Comparison of ENCODE assay signal across 11 cellular contexts in genomic region chr4:6672541-6673190, GRCh38. TPM values are rescaled to one million over a fixed set of nuclear protein-coding genes. Genes with fewer than 3 reads are reported as not detected.
DNase-seq lines count a peak whose midpoint lies in the region; ATAC-seq, FAIRE-seq and TF ChIP-seq lines count a peak whose summit lies in the region.
"Not testable (repeated sequence)": the region's sequence is repeated elsewhere in the genome, so short reads cannot be mapped to it uniquely, and the experiment has no call there.
"Had no signal": no experiment of that assay in that cellular context is flagged by ENCODE, and none has a peak within 500 bp of the region (broad histone marks: within the 10 kb centered on the region; RNA-seq: fewer than 3 reads in every experiment).

No MANE protein-coding gene starts in this region.

- TF ChIP-seq CTCF in 22Rv1 (IDR thresholded peaks at IDR 0.05); DOHH2 (IDR thresholded peaks at IDR 0.05; ENCODE audit: low read depth, low read length, poor library complexity, severe bottlenecking); PC-9 (conservative IDR thresholded peaks at IDR 0.05); K562 (IDR thresholded peaks at IDR 0.05 in 2 of 3, conservative IDR thresholded peaks at IDR 0.05 in 1 of 3; ENCODE audit: insufficient read depth in 2 of 3, low read depth in 1 of 3, low read length in 3 of 3); natural killer cell (IDR thresholded peaks at IDR 0.05): not testable (repeated sequence)

- H4K20me1 ChIP-seq in DOHH2 (ENCODE audit: control insufficient read depth, insufficient read depth, low read depth, low read length) (peaks cover 14% of the 10 kb centered on the region; the same call in 1 of the 2 replicates), PC-9 (ENCODE audit: insufficient read depth) (peaks cover 23% of the 10 kb centered on the region), K562 (replicated peaks; ENCODE audit: control insufficient read depth, insufficient read depth, low read length) (peaks cover 28% of the 10 kb centered on the region; the same call in 1 of the 2 replicates)

- H3K36me3 Mint-ChIP-seq in activated CD8-positive, alpha-beta T cell treated with anti-CD3 and anti-CD28 coated beads, Interleukin-2, amount 10 ng/mL, durations not matched to agents 7 days and 5 days (ENCODE audit: low read depth), result peaks cover 39% of the 10 kb centered on the region
- H3K36me3 Mint-ChIP-seq in natural killer cell, result not testable (repeated sequence)
- peaks cover 47% of the 10 kb centered on the region for H3K36me3 Mint-ChIP-seq in stimulated activated memory B cell treated with anti-CD40 and anti-IgM and Interleukin-4, amounts not matched to agents 10 μg/mL and 1 μg/mL and 100 μg/mL, for 72 hours

- H3K4me1 Mint-ChIP-seq in activated CD8-positive, alpha-beta T cell treated with anti-CD3 and anti-CD28 coated beads, Interleukin-2, amount 10 ng/mL, durations not matched to agents 7 days and 5 days (ENCODE audit: low read depth), result peaks cover 36% of the 10 kb centered on the region
- peaks cover 38 to 47% of the 10 kb centered on the region in 2 donors for H3K4me1 Mint-ChIP-seq in natural killer cell
- peaks cover 42% of the 10 kb centered on the region for H3K4me1 Mint-ChIP-seq in stimulated activated memory B cell treated with anti-CD40 and anti-IgM and Interleukin-4, amounts not matched to agents 10 μg/mL and 1 μg/mL and 100 μg/mL, for 72 hours

- H3K27ac Mint-ChIP-seq in activated CD8-positive, alpha-beta T cell treated with anti-CD3 and anti-CD28 coated beads, Interleukin-2, amount 10 ng/mL, durations not matched to agents 7 days and 5 days, result peak overlapping the region; percentile 100
- H3K27ac Mint-ChIP-seq in natural killer cell, result peak overlapping the region; percentile 96 to 97
- H3K27ac Mint-ChIP-seq in stimulated activated memory B cell treated with anti-CD40 and anti-IgM and Interleukin-4, amounts not matched to agents 10 μg/mL and 1 μg/mL and 100 μg/mL, for 72 hours, result peak overlapping the region; percentile 93

- H3K4me3 ChIP-seq in DOHH2 (ENCODE audit: low read length); PC-9; K562: not testable (repeated sequence)

- not testable (repeated sequence) for H3K27me3 Mint-ChIP-seq in activated CD8-positive, alpha-beta T cell treated with anti-CD3 and anti-CD28 coated beads, Interleukin-2, amount 10 ng/mL, durations not matched to agents 7 days and 5 days (ENCODE audit: low read depth); natural killer cell (ENCODE audit: low read depth in 2 of 2); stimulated activated memory B cell treated with anti-CD40 and anti-IgM and Interleukin-4, amounts not matched to agents 10 μg/mL and 1 μg/mL and 100 μg/mL, for 72 hours

- H3K79me2 ChIP-seq in DOHH2 (ENCODE audit: control insufficient read depth, low read length), result peaks cover 38% of the 10 kb centered on the region
- peaks cover 32% of the 10 kb centered on the region for H3K79me2 ChIP-seq in PC-9 (ENCODE audit: low read depth)
- peaks cover 38% of the 10 kb centered on the region for H3K79me2 ChIP-seq in K562 (ENCODE audit: control insufficient read depth, insufficient read depth, low read length)

- 95% methylated on average over 8 of the region's 34 CpGs for WGBS in K562 (ENCODE audit: insufficient coverage, low coverage, missing lambda C conversion rate)

- intact Hi-C loops in PC-9 (cut with micrococcal nuclease; ENCODE audit: unreplicated experiment) (loop anchor here (5.0 kb wide), 1 partner anchor 125 kb away; no protein-coding TSS in a partner anchor), natural killer cell (cut with micrococcal nuclease) (loop anchor here (1.0 to 5.0 kb wide), 3 partner anchors 14 to 315 kb away; no protein-coding TSS in a partner anchor)
- intact Hi-C loops in K562 (cut with micrococcal nuclease); Right ventricle myocardium superior (cut with DNase I): not testable (repeated sequence)

- H3K4me1 ChIP-seq in DOHH2 (ENCODE audit: control insufficient read depth, low read length) (peaks cover 36% of the 10 kb centered on the region), PC-9 (replicated peaks; ENCODE audit: insufficient read depth) (peaks cover 33% of the 10 kb centered on the region), K562 (replicated peaks in 1 of 2; ENCODE audit: control insufficient read depth in 2 of 2, insufficient read depth in 2 of 2, low read length in 2 of 2) (peaks cover 26 to 33% of the 10 kb centered on the region in 2 experiments)

- H3K9me3 Mint-ChIP-seq in activated CD8-positive, alpha-beta T cell treated with anti-CD3 and anti-CD28 coated beads, Interleukin-2, amount 10 ng/mL, durations not matched to agents 7 days and 5 days (ENCODE audit: insufficient read depth); natural killer cell; stimulated activated memory B cell treated with anti-CD40 and anti-IgM and Interleukin-4, amounts not matched to agents 10 μg/mL and 1 μg/mL and 100 μg/mL, for 72 hours: not testable (repeated sequence)

- TF ChIP-seq RAD21 in K562 (CRISPR knock-in tag; conservative IDR thresholded peaks at IDR 0.05 in 1 of 2, IDR thresholded peaks at IDR 0.05 in 1 of 2), result not testable (repeated sequence)

- not testable (repeated sequence) for H3K4me2 ChIP-seq in DOHH2 (ENCODE audit: low read length); K562 (ENCODE audit: insufficient read depth, low read length)
- H3K4me2 ChIP-seq in PC-9, result peak overlapping the region; percentile 97; the same call in 1 of the 2 replicates

- not testable (repeated sequence) for ATAC-seq in activated CD8-positive, alpha-beta T cell treated with anti-CD3 and anti-CD28 coated beads, Interleukin-2, amount 10 ng/mL, durations not matched to agents 7 days and 5 days; K562; Right ventricle myocardium superior (ENCODE audit: poor library complexity); natural killer cell; stimulated activated memory B cell treated with anti-CD40 and anti-IgM and Interleukin-4, amounts not matched to agents 10 μg/mL and 1 μg/mL and 100 μg/mL, for 72 hours

- H3K4me3 Mint-ChIP-seq in activated CD8-positive, alpha-beta T cell treated with anti-CD3 and anti-CD28 coated beads, Interleukin-2, amount 10 ng/mL, durations not matched to agents 7 days and 5 days; natural killer cell: not testable (repeated sequence)
- H3K4me3 Mint-ChIP-seq in stimulated activated memory B cell treated with anti-CD40 and anti-IgM and Interleukin-4, amounts not matched to agents 10 μg/mL and 1 μg/mL and 100 μg/mL, for 72 hours, result peak overlapping the region; percentile 93

- FAIRE-seq in K562 (lab: Jason Lieb, UNC), result not testable (repeated sequence)

- not testable (repeated sequence) for H2AFZ ChIP-seq in PC-9
- 0 out of 2 replicates have a peak overlapping the region, but pooled peaks have one; percentile 56 for H2AFZ ChIP-seq in K562 (ENCODE audit: low read depth, low read length)

- not testable (repeated sequence) for H3K9me3 ChIP-seq in DOHH2 (ENCODE audit: control insufficient read depth, insufficient read depth, low read length); PC-9 (ENCODE audit: insufficient read depth, low read depth); K562 (replicated peaks; ENCODE audit: control insufficient read depth, insufficient read depth, low read depth, low read length)

- H3F3A ChIP-seq in DOHH2 (ENCODE audit: control insufficient read depth, insufficient read depth), result not testable (repeated sequence)
- peaks cover 27% of the 10 kb centered on the region for H3F3A ChIP-seq in PC-9 (ENCODE audit: insufficient read depth, low read depth)

- not testable (repeated sequence) for H3K27me3 ChIP-seq in DOHH2 (ENCODE audit: control insufficient read depth, low read length); PC-9 (ENCODE audit: insufficient read depth, low read depth); K562 (ENCODE audit: control insufficient read depth in 2 of 2, insufficient read depth in 2 of 2, low read length in 2 of 2)

- H3K9ac ChIP-seq in K562 (ENCODE audit: insufficient read depth in 1 of 2, low read depth in 2 of 2, low read length in 2 of 2), result not testable (repeated sequence)

- POLR2A ChIA-PET in PC-9 (lab: Charles Lee; ENCODE audit: unreplicated experiment) (interaction anchor here (0.6 to 1.7 kb wide), 7 partner anchors 20 to 1199 kb away, joined by 3 to 28 read pairs (median 8); partner anchors contain the start of gene MRFAP1L1), K562 (lab: Yijun Ruan, JAX) (interaction anchor here (0.7 to 5.4 kb wide), 17 partner anchors 8 to 240 kb away, joined by 3 to 40 read pairs (median 8); partner anchors contain the start of genes MAN2B2, MRFAP1 and S100P)
- POLR2A ChIA-PET in activated CD8-positive, alpha-beta T cell treated with anti-CD3 and anti-CD28 coated beads, Interleukin-2, amount 10 ng/mL, durations not matched to agents 7 days and 5 days (lab: Charles Lee), result interaction anchor here (1.0 to 6.1 kb wide), 14 partner anchors 9 to 393 kb away, joined by 3 to 87 read pairs (median 14); partner anchors contain the start of genes BLOC1S4, MRFAP1, MRFAP1L1 and S100P

- BruUV-seq in PC-9 (replicated peaks; lab: Mats Ljungman, UMichigan); K562 (replicated peaks; lab: Mats Ljungman, UMichigan): not testable (repeated sequence)

- DNase-seq in PC-9; activated CD8-positive, alpha-beta T cell treated with anti-CD3 and anti-CD28 coated beads, Interleukin-2, amount 10 ng/mL, durations not matched to agents 7 days and 5 days; K562 (ENCODE audit: extremely low read depth in 1 of 4, low spot score in 3 of 4); natural killer cell: not testable (repeated sequence)
- peak; percentile 43 for DNase-seq in Right ventricle myocardium superior

- H3K9me2 ChIP-seq in DOHH2 (replicated peaks; ENCODE audit: control insufficient read depth, low read length); PC-9 (ENCODE audit: insufficient read depth): not testable (repeated sequence)

- in situ Hi-C loops in K562 (cut with MboI), result not testable (repeated sequence)

- H3K27ac ChIP-seq in 22Rv1, result peak overlapping the region; percentile 98
- H3K27ac ChIP-seq in DOHH2 (ENCODE audit: low read depth, low read length), result peak overlapping the region; percentile 78; the same call in 1 of the 2 replicates
- H3K27ac ChIP-seq in PC-9, result not testable (repeated sequence)
- H3K27ac ChIP-seq in K562 (ENCODE audit: extremely low read depth, low read depth, low read length), result peak overlapping the region; percentile 56

- H3K36me3 ChIP-seq in DOHH2 (ENCODE audit: control insufficient read depth, low read length), result peaks cover 29% of the 10 kb centered on the region
- H3K36me3 ChIP-seq in PC-9 (ENCODE audit: low read depth), result peaks cover 11% of the 10 kb centered on the region; the same call in 1 of the 2 replicates
- H3K36me3 ChIP-seq in K562 (ENCODE audit: control insufficient read depth, insufficient read depth, low read length), result peaks cover 29% of the 10 kb centered on the region

- TF ChIP-seq EP300 in K562 (IDR thresholded peaks at IDR 0.05; ENCODE audit: low read length), result not testable (repeated sequence)

- CTCF ChIA-PET in PC-9 (lab: Charles Lee), result interaction anchor here (0.6 kb wide), 3 partner anchors 17 to 411 kb away, joined by 4 to 5 read pairs (median 4); no protein-coding TSS in a partner anchor
- CTCF ChIA-PET in activated CD8-positive, alpha-beta T cell treated with anti-CD3 and anti-CD28 coated beads, Interleukin-2, amount 10 ng/mL, durations not matched to agents 7 days and 5 days (lab: Charles Lee), result interaction anchor here (1.2 to 11.2 kb wide), 4 partner anchors 23 to 201 kb away, joined by 7 to 354 read pairs (median 54); partner anchors contain the start of genes BLOC1S4, MRFAP1, MRFAP1L1 and S100P
- CTCF ChIA-PET in K562 (lab: Yijun Ruan, JAX; ENCODE audit: low intra/inter-chr PET ratio), result not testable (repeated sequence)

- not testable (repeated sequence) for TF ChIP-seq POLR2A in K562 (conservative IDR thresholded peaks at IDR 0.05)

- not testable (repeated sequence) for H3K9me1 ChIP-seq in K562 (ENCODE audit: control insufficient read depth, insufficient read depth, low read length)

RNA-seq across cellular contexts. Expression of gene S100P, which starts 21.0 kb away (rescaled TPM):
- 480 and 837 TPM in 2 replicates for total RNA-seq in PC-9 (2021)
- 1 to 10 TPM; 8.3 to 8.5 TPM for total RNA-seq in activated CD8-positive, alpha-beta T cell treated with anti-CD3 and anti-CD28 coated beads, Interleukin-2, amount 10 ng/mL, durations not matched to agents 7 days and 5 days
- 1.7 TPM in 1 of 2 replicates, not detected in the other for total RNA-seq in K562 (2011; cell fraction: chromatin; rRNA removed; ENCODE audit: low replicate concordance)
- 0.33 and 0.53 TPM in 2 replicates for total RNA-seq in K562 (2011; cell fraction: nucleolus; rRNA removed)
- 0.81 TPM in 1 of 2 replicates, not detected in the other for total RNA-seq in K562 (2011; cell fraction: nucleoplasm; rRNA removed)
- total RNA-seq in K562 (2014; rRNA removed), result 5.8 and 7.5 TPM in 2 replicates
- 7.4 and 13.7 TPM in 2 replicates for total RNA-seq in K562 (2014; rRNA removed; fragmentation: Illumina TruSeq; extraction: Trizol)
- 7.2 and 7.5 TPM in 2 replicates for total RNA-seq in K562 (2015; rRNA removed; fragmentation: Illumina TruSeq; extraction: Trizol)
- 13.2 and 16.8 TPM in 2 replicates for total RNA-seq in K562 (2021)
- polyA plus RNA-seq in K562 (2011; rRNA removed), result 2.7 and 4.1 TPM in 2 replicates
- polyA plus RNA-seq in K562 (2011; cell fraction: cytosol; rRNA removed), result 0.55 and 3.2 TPM in 2 replicates
- polyA plus RNA-seq in K562 (2011; cell fraction: nucleus; rRNA removed), result 0.30 and 1.6 TPM in 2 replicates
- 11.5 and 304 TPM in 2 replicates for polyA plus RNA-seq in K562 (2012)
- polyA plus RNA-seq in K562 (2014; fragmentation: Illumina TruSeq; extraction: Trizol), result 6.9 and 7.4 TPM in 2 replicates
- 10 to 100 TPM; 21.0 to 23.8 TPM for polyA plus RNA-seq in K562 (2014; fragmentation: Nextera tagmentation; extraction: Ambion mirVana)
- polyA plus RNA-seq in K562 (2014; rRNA removed), result 5.5 and 5.7 TPM in 2 replicates
- polyA minus RNA-seq in K562 (2011; rRNA and poly(A)+ RNA removed), result 0.15 and 0.25 TPM in 2 replicates
- 4.8 and 23.3 TPM in 2 replicates for polyA minus RNA-seq in K562 (2011; cell fraction: cytosol; rRNA and poly(A)+ RNA removed)
- 4.7 and 6.1 TPM in 2 replicates for polyA minus RNA-seq in K562 (2011; cell fraction: nucleus; rRNA and poly(A)+ RNA removed)
- total RNA-seq in Right ventricle myocardium superior, result not detected
- 1 to 10 TPM; 2.4 to 4.3 (median 2.7) TPM for total RNA-seq in natural killer cell
- total RNA-seq: fibroblast of lung, RPMI7951, WTC11 had no signal
- polyA plus RNA-seq: fibroblast of lung had no signal

RNA-seq across cellular contexts. Expression of gene MRFAP1, which starts 32.2 kb away (rescaled TPM):
- total RNA-seq in PC-9 (2021), result 278 and 291 TPM in 2 replicates
- total RNA-seq in activated CD8-positive, alpha-beta T cell treated with anti-CD3 and anti-CD28 coated beads, Interleukin-2, amount 10 ng/mL, durations not matched to agents 7 days and 5 days, result 100 to 1,000 TPM; 105 TPM
- 15.5 and 27.2 TPM in 2 replicates for total RNA-seq in K562 (2011; cell fraction: chromatin; rRNA removed; ENCODE audit: low replicate concordance)
- total RNA-seq in K562 (2011; cell fraction: nucleolus; rRNA removed), result 14.7 and 15.3 TPM in 2 replicates
- total RNA-seq in K562 (2011; cell fraction: nucleoplasm; rRNA removed), result 23.0 and 24.2 TPM in 2 replicates
- total RNA-seq in K562 (2014; rRNA removed), result 147 and 234 TPM in 2 replicates
- 151 and 173 TPM in 2 replicates for total RNA-seq in K562 (2014; rRNA removed; fragmentation: Illumina TruSeq; extraction: Trizol)
- total RNA-seq in K562 (2015; rRNA removed; fragmentation: Illumina TruSeq; extraction: Trizol), result 163 and 171 TPM in 2 replicates
- 257 and 270 TPM in 2 replicates for total RNA-seq in K562 (2021)
- 123 and 143 TPM in 2 replicates for polyA plus RNA-seq in K562 (2011; rRNA removed)
- 93.5 and 146 TPM in 2 replicates for polyA plus RNA-seq in K562 (2011; cell fraction: cytosol; rRNA removed)
- polyA plus RNA-seq in K562 (2011; cell fraction: nucleus; rRNA removed), result 74.4 and 83.5 TPM in 2 replicates
- 285 and 344 TPM in 2 replicates for polyA plus RNA-seq in K562 (2012)
- 185 and 221 TPM in 2 replicates for polyA plus RNA-seq in K562 (2014; fragmentation: Illumina TruSeq; extraction: Trizol)
- polyA plus RNA-seq in K562 (2014; fragmentation: Nextera tagmentation; extraction: Ambion mirVana), result 10 to 100 TPM; 46.0 to 59.9 TPM
- 251 and 255 TPM in 2 replicates for polyA plus RNA-seq in K562 (2014; rRNA removed)
- 49.7 and 58.2 TPM in 2 replicates for polyA minus RNA-seq in K562 (2011; rRNA and poly(A)+ RNA removed)
- polyA minus RNA-seq in K562 (2011; cell fraction: cytosol; rRNA and poly(A)+ RNA removed), result 37.6 and 63.5 TPM in 2 replicates
- 13.9 and 29.2 TPM in 2 replicates for polyA minus RNA-seq in K562 (2011; cell fraction: nucleus; rRNA and poly(A)+ RNA removed)
- 219 TPM for total RNA-seq in Right ventricle myocardium superior
- 100 to 1,000 TPM; 105 to 146 (median 146) TPM for total RNA-seq in natural killer cell

RNA-seq across cellular contexts. Expression of gene MRFAP1L1, which starts 37.0 kb away (rescaled TPM):
- total RNA-seq in PC-9 (2021) (51.4 and 52.1 TPM in 2 replicates), K562 (2014; rRNA removed) (74.2 and 78.8 TPM in 2 replicates), K562 (2014; rRNA removed; fragmentation: Illumina TruSeq; extraction: Trizol) (85.7 and 86.2 TPM in 2 replicates), K562 (2015; rRNA removed; fragmentation: Illumina TruSeq; extraction: Trizol) (83.3 and 90.6 TPM in 2 replicates), K562 (2021) (51.3 and 53.6 TPM in 2 replicates), Right ventricle myocardium superior (39.7 TPM), natural killer cell (10 to 100 TPM; 38.4 to 60.9 (median 40.8) TPM)
- 10 to 100 TPM; 65.5 to 67.4 TPM for total RNA-seq in activated CD8-positive, alpha-beta T cell treated with anti-CD3 and anti-CD28 coated beads, Interleukin-2, amount 10 ng/mL, durations not matched to agents 7 days and 5 days
- 23.4 and 45.9 TPM in 2 replicates for total RNA-seq in K562 (2011; cell fraction: chromatin; rRNA removed; ENCODE audit: low replicate concordance)
- 16.5 and 18.4 TPM in 2 replicates for total RNA-seq in K562 (2011; cell fraction: nucleolus; rRNA removed)
- total RNA-seq in K562 (2011; cell fraction: nucleoplasm; rRNA removed), result 26.7 and 33.1 TPM in 2 replicates
- polyA plus RNA-seq in K562 (2011; rRNA removed) (59.5 and 83.8 TPM in 2 replicates), K562 (2014; fragmentation: Illumina TruSeq; extraction: Trizol) (74.8 and 87.6 TPM in 2 replicates), K562 (2014; fragmentation: Nextera tagmentation; extraction: Ambion mirVana) (10 to 100 TPM; 37.6 to 48.1 TPM), K562 (2014; rRNA removed) (104 and 111 TPM in 2 replicates)
- polyA plus RNA-seq in K562 (2011; cell fraction: cytosol; rRNA removed), result 19.4 and 37.0 TPM in 2 replicates
- polyA plus RNA-seq in K562 (2011; cell fraction: nucleus; rRNA removed), result 37.8 and 48.5 TPM in 2 replicates
- 49.1 and 74.0 TPM in 2 replicates for polyA plus RNA-seq in K562 (2012)
- polyA minus RNA-seq in K562 (2011; rRNA and poly(A)+ RNA removed), result 46.9 and 49.6 TPM in 2 replicates
- polyA minus RNA-seq in K562 (2011; cell fraction: cytosol; rRNA and poly(A)+ RNA removed), result 10.4 and 17.8 TPM in 2 replicates
- polyA minus RNA-seq in K562 (2011; cell fraction: nucleus; rRNA and poly(A)+ RNA removed), result 13.7 and 31.7 TPM in 2 replicates

RNA-seq across cellular contexts. Expression of gene BLOC1S4, which starts 43.3 kb away (rescaled TPM):
- total RNA-seq in PC-9 (2021) (11.7 and 13.9 TPM in 2 replicates), K562 (2014; rRNA removed) (31.6 and 38.3 TPM in 2 replicates), K562 (2014; rRNA removed; fragmentation: Illumina TruSeq; extraction: Trizol) (10.0 and 11.2 TPM in 2 replicates), K562 (2015; rRNA removed; fragmentation: Illumina TruSeq; extraction: Trizol) (10.5 and 10.8 TPM in 2 replicates), K562 (2021) (29.4 and 31.1 TPM in 2 replicates), Right ventricle myocardium superior (6.0 TPM), natural killer cell (10 to 100 TPM; 18.9 to 20.1 (median 20.0) TPM)
- total RNA-seq in activated CD8-positive, alpha-beta T cell treated with anti-CD3 and anti-CD28 coated beads, Interleukin-2, amount 10 ng/mL, durations not matched to agents 7 days and 5 days, result 10 to 100 TPM; 19.6 to 21.5 TPM
- 9.9 and 18.6 TPM in 2 replicates for total RNA-seq in K562 (2011; cell fraction: chromatin; rRNA removed; ENCODE audit: low replicate concordance)
- total RNA-seq in K562 (2011; cell fraction: nucleolus; rRNA removed), result 25.1 and 30.5 TPM in 2 replicates
- total RNA-seq in K562 (2011; cell fraction: nucleoplasm; rRNA removed), result 18.3 and 23.1 TPM in 2 replicates
- polyA plus RNA-seq in K562 (2011; rRNA removed) (21.0 and 25.5 TPM in 2 replicates), K562 (2014; fragmentation: Illumina TruSeq; extraction: Trizol) (10.3 and 15.0 TPM in 2 replicates), K562 (2014; fragmentation: Nextera tagmentation; extraction: Ambion mirVana) (1 to 10 TPM; 3.1 to 3.9 TPM), K562 (2014; rRNA removed) (30.9 and 37.3 TPM in 2 replicates)
- 27.6 and 61.0 TPM in 2 replicates for polyA plus RNA-seq in K562 (2011; cell fraction: cytosol; rRNA removed)
- polyA plus RNA-seq in K562 (2011; cell fraction: nucleus; rRNA removed), result 14.4 and 23.7 TPM in 2 replicates
- 20.7 and 24.2 TPM in 2 replicates for polyA plus RNA-seq in K562 (2012)
- 5.4 and 8.9 TPM in 2 replicates for polyA minus RNA-seq in K562 (2011; rRNA and poly(A)+ RNA removed)
- polyA minus RNA-seq in K562 (2011; cell fraction: cytosol; rRNA and poly(A)+ RNA removed), result 9.5 and 11.1 TPM in 2 replicates
- 10.4 and 14.2 TPM in 2 replicates for polyA minus RNA-seq in K562 (2011; cell fraction: nucleus; rRNA and poly(A)+ RNA removed)

Comparison
In these comparisons a context has a peak if more than half of its experiments do, and no peak if none do; other contexts are left out.
1. RNA of gene S100P, which starts 21.0 kb away (total RNA-seq): 480 to 837 TPM in PC-9; 0.33 to 16.8 TPM in K562, 8.3 to 8.5 TPM in activated CD8-positive, alpha-beta T cell treated with anti-CD3 and anti-CD28 coated beads, Interleukin-2, amount 10 ng/mL, durations not matched to agents 7 days and 5 days, 2.4 to 4.3 TPM in natural killer cell and not detected in Right ventricle myocardium superior (single experiment); every median in the first group is over 10 times any median in the second.
2. Peak in every context shown above with its lines, with median percentiles within 50 percentile points of each other: H3K27ac Mint-ChIP-seq.